In the genomic region with DNA sequence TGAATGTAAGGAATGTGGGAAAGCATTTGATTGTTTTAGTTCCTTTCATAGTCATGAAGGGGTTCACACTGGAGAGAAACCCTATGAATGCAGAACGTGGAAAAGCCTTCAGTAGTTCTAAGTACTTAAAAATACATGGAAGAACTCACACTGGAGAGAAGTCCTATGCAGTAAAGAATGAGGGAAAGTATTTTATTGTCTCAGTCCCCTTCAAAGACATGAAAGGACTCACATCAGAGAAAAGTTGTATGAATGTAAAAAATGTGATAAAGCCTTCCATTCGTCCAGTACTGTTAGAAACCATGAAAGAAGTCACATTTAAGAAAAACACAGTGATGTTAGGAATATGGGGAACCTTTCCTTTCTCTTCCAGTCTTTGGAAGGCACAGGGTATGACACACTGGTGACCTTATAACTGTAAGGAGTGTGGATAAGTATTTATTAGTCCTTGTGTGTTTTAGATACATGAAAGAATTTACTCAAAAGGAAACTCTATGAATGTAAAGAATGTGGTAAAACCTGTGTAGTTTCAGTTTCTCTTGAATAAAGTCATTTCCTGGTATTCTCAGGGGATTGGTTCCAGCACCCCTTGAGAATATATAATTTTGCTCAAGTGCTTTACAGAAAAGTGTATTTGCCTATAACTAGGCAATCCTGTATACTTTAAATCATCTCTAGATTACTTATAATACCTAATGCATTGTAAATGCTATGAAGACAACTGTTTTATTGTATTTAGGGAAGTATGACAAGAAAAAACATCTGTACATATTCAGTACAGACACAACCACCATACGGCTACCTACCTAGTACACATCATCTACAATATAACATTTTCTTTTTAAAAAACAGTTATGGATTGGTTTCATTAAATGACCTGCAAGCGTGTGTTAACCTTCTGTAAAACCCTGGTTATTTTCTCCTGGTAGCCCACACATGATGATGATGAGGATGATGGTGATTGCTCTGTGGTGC, we compare ENCODE assay signal across 15 cellular contexts.
"Had no signal": no experiment of that assay in that cellular context is flagged by ENCODE, and none has a peak within 500 bp of the region (broad histone marks: within the 10 kb centered on the region; RNA-seq: fewer than 3 reads in every experiment).

No MANE protein-coding gene starts in this region.

- H3K4me3 ChIP-seq: gastroesophageal sphincter, suprapubic skin, upper lobe of left lung had no signal

- H3K27ac ChIP-seq: gastroesophageal sphincter, parathyroid adenoma, suprapubic skin, upper lobe of left lung had no signal

- H3K9ac ChIP-seq: parathyroid adenoma had no signal

- H3K4me1 ChIP-seq: gastroesophageal sphincter, parathyroid adenoma, suprapubic skin, upper lobe of left lung had no signal

- H3K79me2 ChIP-seq: parathyroid adenoma had no signal

- H2AFZ ChIP-seq: parathyroid adenoma had no signal

- H3K27ac Mint-ChIP-seq: activated B cell treated with CpG ODN at 0.5 μM for 24 hours; activated naive CD4-positive, alpha-beta T cell treated with anti-CD3 and anti-CD28 coated beads for 36 hours; activated T-helper 1 cell treated with anti-CD3 and anti-CD28 coated beads, Interleukin-12 subunit alpha, Interleukin-12 subunit beta, Interleukin-2, Interleukin-4 antibody, amounts not matched to agents 30 ng/mL and 10 ng/mL and 1 ng/mL, durations not matched to agents 14 hours and 24 hours and 36 hours; T-helper 2 cell treated with Interferon-gamma antibody and Interleukin-4, amounts not matched to agents 5 μg/mL and 100 μg/mL, for 36 hours had no signal

- H3K4me3 Mint-ChIP-seq: activated B cell treated with CpG ODN at 0.5 μM for 24 hours; activated naive CD4-positive, alpha-beta T cell treated with anti-CD3 and anti-CD28 coated beads for 36 hours; activated T-helper 1 cell treated with anti-CD3 and anti-CD28 coated beads, Interleukin-12 subunit alpha, Interleukin-12 subunit beta, Interleukin-2, Interleukin-4 antibody, amounts not matched to agents 30 ng/mL and 10 ng/mL and 1 ng/mL, durations not matched to agents 14 hours and 24 hours and 36 hours; T-helper 2 cell treated with Interferon-gamma antibody and Interleukin-4, amounts not matched to agents 5 μg/mL and 100 μg/mL, for 36 hours had no signal

- H3K27me3 ChIP-seq: gastroesophageal sphincter, suprapubic skin, upper lobe of left lung had no signal

- DNase-seq: activated B cell treated with CpG ODN at 0.5 μM for 24 hours; activated CD4-positive, alpha-beta T cell treated with anti-CD3 and anti-CD28 coated beads, Interleukin-2, amount 50 U/mL, for 48 hours; activated CD8-positive, alpha-beta memory T cell treated with anti-CD3 and anti-CD28 coated beads, Interleukin-2, amount 50 U/mL, for 48 hours; activated naive CD4-positive, alpha-beta T cell treated with anti-CD3 and anti-CD28 coated beads for 36 hours; amniotic stem cell; erythroblast; left colon; stimulated activated CD4-positive, alpha-beta T cell treated with anti-CD3 and anti-CD28 coated beads, Interleukin-2, amount 100 ng/mL, for 48 hours; stimulated activated naive CD4-positive, alpha-beta T cell; upper lobe of left lung had no signal

- ATAC-seq: gastroesophageal sphincter, left colon had no signal
